Comparison of ENCODE assay signal across 15 cellular contexts in genomic region chr1:15429701-15430149, GRCh38. TPM values are rescaled to one million over a fixed set of nuclear protein-coding genes. Genes with fewer than 3 reads are reported as not detected.
DNase-seq lines count a peak whose midpoint lies in the region; ATAC-seq and TF ChIP-seq lines count a peak whose summit lies in the region.
"Had no signal": no experiment of that assay in that cellular context is flagged by ENCODE, and none has a peak within 500 bp of the region (broad histone marks: within the 10 kb centered on the region; RNA-seq: fewer than 3 reads in every experiment).

No MANE protein-coding gene starts in this region.

- H3F3A ChIP-seq in PC-3 (ENCODE audit: low read length, unreplicated experiment): no peaks in the 10 kb centered on the region

- H2AFZ ChIP-seq in PC-3 (ENCODE audit: low read length) (no peak overlapping the region), mesenchymal stem cell (ENCODE audit: low read depth, low read length) (no peak overlapping the region)

- H3K9me2 ChIP-seq in PC-3 (replicated peaks; ENCODE audit: low read length): no peaks in the 10 kb centered on the region

- no peak overlapping the region for H4K8ac ChIP-seq in mesenchymal stem cell (ENCODE audit: low read length)

- CTCF ChIA-PET in PC-3 (lab: Charles Lee): interaction anchor here (0.8 kb wide), 1 partner anchor 105 kb away, joined by 3 read pairs; no protein-coding TSS in a partner anchor

- H3K27me3 ChIP-seq in PC-3 (ENCODE audit: low read length) (no peaks in the 10 kb centered on the region), dorsolateral prefrontal cortex (no peaks in the 10 kb centered on the region), mesenchymal stem cell (ENCODE audit: control insufficient read depth in 1 of 2, insufficient read depth in 1 of 2, low read length in 2 of 2) (no peaks in the 10 kb centered on the region)

- H3K4me1 Mint-ChIP-seq in glutamatergic neuron (ENCODE audit: low read depth, unreplicated experiment): peaks cover 10% of the 10 kb centered on the region

- H3K4me1 ChIP-seq in PC-3 (ENCODE audit: insufficient read depth, low read length) (peaks cover 38% of the 10 kb centered on the region), mesenchymal stem cell (ENCODE audit: control insufficient read depth, insufficient read depth, low read depth, low read length) (peaks cover 34% of the 10 kb centered on the region)

- no peak overlapping the region for H3K14ac ChIP-seq in mesenchymal stem cell (ENCODE audit: low read length in 2 of 2)

- POLR2A ChIA-PET in PC-3 (lab: Charles Lee; ENCODE audit: unreplicated experiment): interaction anchor here (0.6 kb wide), 1 partner anchor 92 kb away, joined by 6 read pairs; no protein-coding TSS in a partner anchor

- TF ChIP-seq CTCF in PC-3 (conservative IDR thresholded peaks at IDR 0.05; ENCODE audit: low read depth, low read length) (no peak), dorsolateral prefrontal cortex (IDR thresholded peaks at IDR 0.05 in 54 of 56, conservative IDR thresholded peaks at IDR 0.05 in 2 of 56; ENCODE audit: low read depth in 1 of 56, partially characterized antibody in 56 of 56) (no peak), glutamatergic neuron (IDR thresholded peaks at IDR 0.05; ENCODE audit: partially characterized antibody, unreplicated experiment) (no peak)

- H3K4me3 ChIP-seq in PC-3 (ENCODE audit: low read length) (no peak overlapping the region), dorsolateral prefrontal cortex (no peak overlapping the region), mesenchymal stem cell (ENCODE audit: insufficient read depth in 1 of 2, low read depth in 1 of 2, low read length in 2 of 2) (no peak overlapping the region)

- H3K27ac ChIP-seq in PC-3 (ENCODE audit: low read length): peak overlapping the region; percentile 81
- H3K27ac ChIP-seq in dorsolateral prefrontal cortex: peak overlapping the region in 34 of 59 donors; percentile 5 to 69 (median 41)
- H3K27ac ChIP-seq in mesenchymal stem cell (ENCODE audit: low read length, poor library complexity, severe bottlenecking): no peak overlapping the region
- H3K27ac ChIP-seq: C4-2B had no signal

- BruUV-seq in PC-3 (replicated peaks; lab: Mats Ljungman, UMichigan): no TSS peak

- H3K79me1 ChIP-seq in mesenchymal stem cell (replicated peaks; ENCODE audit: low read length, poor library complexity, severe bottlenecking): peaks cover 6% of the 10 kb centered on the region

- no peak overlapping the region for H2BK120ac ChIP-seq in mesenchymal stem cell (ENCODE audit: low read depth, low read length)

- DNase-seq in CD1c-positive myeloid dendritic cell (ENCODE audit: extremely low spot score) (peak; percentile 84), PC-3 (peak; percentile 82), dorsolateral prefrontal cortex (no peak), mesenchymal stem cell (peak; percentile 73), activated gamma-delta T cell treated with Interleukin-2 at 50 U/mL for 16 hours (no peak), glutamatergic neuron (no peak)
- no peak for DNase-seq in stimulated activated CD4-positive, alpha-beta T cell treated with anti-CD3 and anti-CD28 coated beads, Interleukin-4, amount 100 ng/mL, for 1 hour
- DNase-seq: activated CD4-positive, CD25-positive, alpha-beta regulatory T cell; activated T-cell treated with anti-CD3 and anti-CD28 coated beads, Interleukin-2, amount 50 U/mL, for 4 hours; NCI-H146 had no signal

- peak overlapping the region in 1 of 2 experiments; percentile 59 for H2BK12ac ChIP-seq in mesenchymal stem cell (ENCODE audit: low read length in 2 of 2)

- no peak overlapping the region for H3K23ac ChIP-seq in mesenchymal stem cell (ENCODE audit: low read length in 2 of 2)

- H3K27ac Mint-ChIP-seq in glutamatergic neuron (ENCODE audit: unreplicated experiment): no peak overlapping the region
- H3K27ac Mint-ChIP-seq: stimulated activated memory B cell treated with anti-CD40 and anti-IgM and Interleukin-4, amounts not matched to agents 10 μg/mL and 1 μg/mL and 100 μg/mL, for 72 hours had no signal

- H4K91ac ChIP-seq in mesenchymal stem cell (ENCODE audit: low read length): peak overlapping the region; percentile 5

- 0 out of 2 replicates have a peak, but pooled peaks have one; percentile 9 for ATAC-seq in PC-3
- no peak for ATAC-seq in HG02678 (IDR thresholded peaks at IDR 0.05; ENCODE audit: unreplicated experiment)
- ATAC-seq: activated T-cell treated with anti-CD3 and anti-CD28 coated beads, Interleukin-2, amount 50 U/mL, for 4 hours had no signal

- intact Hi-C loops in PC-3 (cut with micrococcal nuclease) (loop anchor here (2.0 kb wide), 1 partner anchor 13 kb away; no protein-coding TSS in a partner anchor), dorsolateral prefrontal cortex (cut with DNase I) (loop anchor here (2.0 to 10.0 kb wide), 2 partner anchors 107 to 275 kb away; partner anchors contain the start of gene TMEM51 (in 2 of the 2))

- peaks cover 5% of the 10 kb centered on the region for H3K9me3 Mint-ChIP-seq in glutamatergic neuron (ENCODE audit: unreplicated experiment)
- H3K9me3 Mint-ChIP-seq: activated T-cell treated with anti-CD3 and anti-CD28 coated beads, Interleukin-2, amount 50 U/mL, for 4 hours; stimulated activated memory B cell treated with anti-CD40 and anti-IgM and Interleukin-4, amounts not matched to agents 10 μg/mL and 1 μg/mL and 100 μg/mL, for 72 hours had no signal

- H3K36me3 ChIP-seq in PC-3 (ENCODE audit: low read depth, low read length) (peaks cover 23% of the 10 kb centered on the region), mesenchymal stem cell (ENCODE audit: control insufficient read depth in 1 of 2, insufficient read depth in 2 of 2, low read depth in 1 of 2, low read length in 2 of 2) (peaks cover 15 to 44% of the 10 kb centered on the region in 2 experiments)

- H3K9ac ChIP-seq in PC-3 (ENCODE audit: low read length) (peak overlapping the region; percentile 45), mesenchymal stem cell (ENCODE audit: low read length) (no peak overlapping the region)

- H3K36me3 Mint-ChIP-seq in glutamatergic neuron (ENCODE audit: unreplicated experiment): no peaks in the 10 kb centered on the region

- peaks cover 8% of the 10 kb centered on the region for H3K27me3 Mint-ChIP-seq in glutamatergic neuron (ENCODE audit: unreplicated experiment)
- H3K27me3 Mint-ChIP-seq: stimulated activated memory B cell treated with anti-CD40 and anti-IgM and Interleukin-4, amounts not matched to agents 10 μg/mL and 1 μg/mL and 100 μg/mL, for 72 hours had no signal

- H3K4me3 Mint-ChIP-seq in glutamatergic neuron (ENCODE audit: unreplicated experiment): no peak overlapping the region
- H3K4me3 Mint-ChIP-seq: activated T-cell treated with anti-CD3 and anti-CD28 coated beads, Interleukin-2, amount 50 U/mL, for 4 hours; stimulated activated memory B cell treated with anti-CD40 and anti-IgM and Interleukin-4, amounts not matched to agents 10 μg/mL and 1 μg/mL and 100 μg/mL, for 72 hours had no signal

- H3K4me2 ChIP-seq in PC-3 (ENCODE audit: low read length): no peak overlapping the region
- H3K4me2 ChIP-seq in mesenchymal stem cell (ENCODE audit: low read length, poor library complexity, severe bottlenecking): no peak overlapping the region

- H3K9me3 ChIP-seq in PC-3 (ENCODE audit: low read length) (no peaks in the 10 kb centered on the region), mesenchymal stem cell (ENCODE audit: control insufficient read depth, low read length) (no peaks in the 10 kb centered on the region)

- peak overlapping the region in 1 of 2 experiments; percentile 11 for H3K18ac ChIP-seq in mesenchymal stem cell (ENCODE audit: low read depth in 1 of 2, low read length in 2 of 2)

- 77% methylated on average over 16 of the region's 19 CpGs for WGBS in mesenchymal stem cell

- no peak overlapping the region for H3K4ac ChIP-seq in mesenchymal stem cell (ENCODE audit: low read depth in 1 of 2, low read length in 2 of 2)

- H2BK5ac ChIP-seq in mesenchymal stem cell (ENCODE audit: low read depth, low read length, poor library complexity, severe bottlenecking): no peak overlapping the region

- 0 out of 2 replicates have a peak, but pooled peaks cover 4% of the 10 kb centered on the region for H4K20me1 ChIP-seq in PC-3 (ENCODE audit: low read length)

- H2AK5ac ChIP-seq in mesenchymal stem cell (ENCODE audit: low read length, severe bottlenecking): no peak overlapping the region

- H2BK15ac ChIP-seq in mesenchymal stem cell (ENCODE audit: low read depth, poor library complexity, severe bottlenecking): no peak overlapping the region

- peaks cover 3% of the 10 kb centered on the region for H3K79me2 ChIP-seq in PC-3 (ENCODE audit: low read length)

RNA-seq across cellular contexts. Expression of gene CTRC, which starts 8.5 kb away (rescaled TPM):
- total RNA-seq in PC-3 (2014; rRNA removed): 0.18 TPM in 1 of 2 replicates, not detected in the other
- 1 to 10 TPM in 25 of 120 experiments, under 1 TPM in 39, not detected in 56; 0.13 to 3.3 (median 0.86) TPM for total RNA-seq in dorsolateral prefrontal cortex
- 0.08 TPM for polyA plus RNA-seq in mesenchymal stem cell (2013, experiment 1 of 2)
- not detected for polyA plus RNA-seq in mesenchymal stem cell (2013, experiment 2 of 2)
- not detected for total RNA-seq in glutamatergic neuron (ENCODE audit: unreplicated experiment)
- polyA plus RNA-seq: neural cell had no signal

RNA-seq across cellular contexts. Expression of gene EFHD2, which starts 20.0 kb away (rescaled TPM):
- 192 and 271 TPM in 2 replicates for total RNA-seq in PC-3 (2014; rRNA removed)
- total RNA-seq in dorsolateral prefrontal cortex: 100 to 1,000 TPM in 72 of 120 experiments, 10 to 100 TPM in 48; 54.8 to 180 (median 104) TPM
- 46.3 TPM for polyA plus RNA-seq in mesenchymal stem cell (2013, experiment 1 of 2)
- polyA plus RNA-seq in mesenchymal stem cell (2013, experiment 2 of 2): 45.6 TPM
- 2.6 TPM for total RNA-seq in glutamatergic neuron (ENCODE audit: unreplicated experiment)

RNA-seq across cellular contexts. Expression of gene CELA2A, which starts 26.8 kb away (rescaled TPM):
- not detected in 2 replicates for total RNA-seq in PC-3 (2014; rRNA removed)
- total RNA-seq in dorsolateral prefrontal cortex: not detected
- not detected for polyA plus RNA-seq in mesenchymal stem cell (2013, experiment 1 of 2)
- polyA plus RNA-seq in mesenchymal stem cell (2013, experiment 2 of 2): not detected
- not detected for total RNA-seq in glutamatergic neuron (ENCODE audit: unreplicated experiment)
- polyA plus RNA-seq: esophagus, neural cell had no signal

RNA-seq across cellular contexts. Expression of gene CELA2B, which starts 46.2 kb away (rescaled TPM):
- not detected in 2 replicates for total RNA-seq in PC-3 (2014; rRNA removed)
- not detected for total RNA-seq in dorsolateral prefrontal cortex
- not detected for polyA plus RNA-seq in mesenchymal stem cell (2013, experiment 1 of 2)
- polyA plus RNA-seq in mesenchymal stem cell (2013, experiment 2 of 2): not detected
- total RNA-seq in glutamatergic neuron (ENCODE audit: unreplicated experiment): not detected
- polyA plus RNA-seq: esophagus, neural cell had no signal

Comparison
In these comparisons a context has a peak if more than half of its experiments do, and no peak if none do; other contexts are left out.
1. DNase-seq: peak in CD1c-positive myeloid dendritic cell (single experiment), PC-3 (single experiment) and mesenchymal stem cell (single experiment); none in dorsolateral prefrontal cortex (0 of 10), stimulated activated CD4-positive, alpha-beta T cell treated with anti-CD3 and anti-CD28 coated beads, Interleukin-4, amount 100 ng/mL, for 1 hour (single experiment), activated gamma-delta T cell treated with Interleukin-2 at 50 U/mL for 16 hours (single experiment) and glutamatergic neuron (single experiment).
2. RNA of gene EFHD2, which starts 20.0 kb away (total RNA-seq): 192 to 271 TPM in PC-3 and 54.8 to 180 TPM in dorsolateral prefrontal cortex; 2.6 TPM in glutamatergic neuron (single experiment); every median in the first group is over 10 times any median in the second.